In genomic region chr7:27159278-27160146, GRCh38 we compare ENCODE assay signal across 9 cellular contexts. TPM values are rescaled to one million over a fixed set of nuclear protein-coding genes. Genes with fewer than 3 reads are reported as not detected.
DNase-seq lines count a peak whose midpoint lies in the region; ATAC-seq and TF ChIP-seq lines count a peak whose summit lies in the region.
"Had no signal": no experiment of that assay in that cellular context is flagged by ENCODE, and none has a peak within 500 bp of the region (broad histone marks: within the 10 kb centered on the region; RNA-seq: fewer than 3 reads in every experiment).

No MANE protein-coding gene starts in this region.

- TF ChIP-seq CTCF in DOHH2 (IDR thresholded peaks at IDR 0.05; ENCODE audit: low read depth, low read length, poor library complexity, severe bottlenecking) (no peak), Peyer's patch (IDR thresholded peaks at IDR 0.05) (no peak), omental fat pad (IDR thresholded peaks at IDR 0.05) (no peak)

- DNase-seq in Peyer's patch (peak in 2 of 3 donors; percentile 53 to 67), omental fat pad (ENCODE audit: low spot score) (peak; percentile 19), NOMO-1 treated with dmso at 0.1 percent for 144 hours (lab: John Stamatoyannopoulos, UW; ENCODE audit: unreplicated experiment) (no peak), SKM-1 (lab: John Stamatoyannopoulos, UW; ENCODE audit: unreplicated experiment) (no peak), Kasumi-1 (lab: John Stamatoyannopoulos, UW) (no peak)
- DNase-seq in effector memory CD4-positive, alpha-beta T cell = no peak

- no peaks in the 10 kb centered on the region for H3K9me3 ChIP-seq in DOHH2 (ENCODE audit: control insufficient read depth, insufficient read depth, low read length)
- H3K9me3 ChIP-seq in Peyer's patch = peaks cover 0 to 7% (median 0%) of the 10 kb centered on the region in 4 donors
- no peaks in the 10 kb centered on the region for H3K9me3 ChIP-seq in effector memory CD4-positive, alpha-beta T cell (ENCODE audit: control insufficient read depth, low read length)

- H3F3A ChIP-seq in DOHH2 (ENCODE audit: control insufficient read depth, insufficient read depth) = no peaks in the 10 kb centered on the region; the same call in 1 of the 2 replicates

- TF ChIP-seq POLR2A in Peyer's patch (IDR thresholded peaks at IDR 0.05) = no peak

- H3K79me2 ChIP-seq in DOHH2 (ENCODE audit: control insufficient read depth, low read length) = no peaks in the 10 kb centered on the region

- H3K4me2 ChIP-seq in DOHH2 (ENCODE audit: low read length) = peak overlapping the region; percentile 93; the same call in 1 of the 2 replicates

- H3K4me1 ChIP-seq in DOHH2 (ENCODE audit: control insufficient read depth, low read length) (peaks cover 24% of the 10 kb centered on the region), Peyer's patch (peaks cover 0 to 50% (median 12%) of the 10 kb centered on the region in 4 donors)
- H3K4me1 ChIP-seq in effector memory CD4-positive, alpha-beta T cell (ENCODE audit: control insufficient read depth, insufficient read depth, low read length, poor library complexity, severe bottlenecking) = peaks cover 48% of the 10 kb centered on the region

- ATAC-seq in omental fat pad (ENCODE audit: low FRiP score) = no peak
- ATAC-seq in GM19035 (IDR thresholded peaks at IDR 0.05; ENCODE audit: unreplicated experiment) = no peak

- H3K4me3 ChIP-seq in DOHH2 (ENCODE audit: low read length) = peak overlapping the region; percentile 80; the same call in 1 of the 2 replicates
- peak overlapping the region in 2 of 4 donors; percentile 74 to 81 for H3K4me3 ChIP-seq in Peyer's patch
- peak overlapping the region; percentile 73 for H3K4me3 ChIP-seq in effector memory CD4-positive, alpha-beta T cell (ENCODE audit: insufficient read depth, low read depth, low read length, poor library complexity, severe bottlenecking)

- no peaks in the 10 kb centered on the region for H3K9me2 ChIP-seq in DOHH2 (replicated peaks; ENCODE audit: control insufficient read depth, low read length)

- no peaks in the 10 kb centered on the region for H3K36me3 ChIP-seq in DOHH2 (ENCODE audit: control insufficient read depth, low read length)
- H3K36me3 ChIP-seq in Peyer's patch = no peaks in the 10 kb centered on the region
- H3K36me3 ChIP-seq in effector memory CD4-positive, alpha-beta T cell (ENCODE audit: control insufficient read depth, insufficient read depth, low read length) = no peaks in the 10 kb centered on the region

- H3K27ac ChIP-seq in DOHH2 (ENCODE audit: low read depth, low read length) (no peak overlapping the region), Peyer's patch (peak overlapping the region in 3 of 4 donors; percentile 76 to 93 (median 91))
- H3K27ac ChIP-seq in effector memory CD4-positive, alpha-beta T cell (ENCODE audit: insufficient read depth, low read length, poor library complexity, severe bottlenecking) = no peak overlapping the region

- H4K20me1 ChIP-seq in DOHH2 (ENCODE audit: control insufficient read depth, insufficient read depth, low read depth, low read length) = no peaks in the 10 kb centered on the region

- H3K27me3 ChIP-seq in DOHH2 (ENCODE audit: control insufficient read depth, low read length) (peaks cover 66% of the 10 kb centered on the region), Peyer's patch (no peaks in the 10 kb centered on the region)
- peaks cover 74% of the 10 kb centered on the region for H3K27me3 ChIP-seq in effector memory CD4-positive, alpha-beta T cell (replicated peaks; ENCODE audit: control insufficient read depth, insufficient read depth, low read length, poor library complexity, severe bottlenecking)

RNA-seq across cellular contexts. Expression of gene HOXA7, which starts 3.0 kb away (rescaled TPM):
- total RNA-seq in Peyer's patch (10 to 100 TPM in 1 of 4 donors, 1 to 10 TPM in 3; 3.3 to 11.8 (median 5.7) TPM), omental fat pad (1 to 10 TPM; 4.6 to 6.1 (median 5.3) TPM)
- total RNA-seq: HT1080 had no signal

RNA-seq across cellular contexts. Expression of gene HOXA9, which starts 5.8 kb away (rescaled TPM):
- total RNA-seq in Peyer's patch (10 to 100 TPM; 25.7 to 71.2 (median 46.1) TPM), omental fat pad (1 to 10 TPM in 2 of 4 donors, under 1 TPM in 1, not detected in 1; 0.19 to 2.4 (median 1.0) TPM)

RNA-seq across cellular contexts. Expression of gene HOXA3, which starts 7.1 kb away (rescaled TPM):
- total RNA-seq in Peyer's patch = 10 to 100 TPM in 3 of 4 donors, 1 to 10 TPM in 1; 6.7 to 21.2 (median 13.9) TPM
- 10 to 100 TPM in 1 of 4 donors, 1 to 10 TPM in 3; 1.8 to 11.0 (median 4.3) TPM for total RNA-seq in omental fat pad
- total RNA-seq: HT1080 had no signal

RNA-seq across cellular contexts. Expression of gene HOXA6, which starts 11.9 kb away (rescaled TPM):
- total RNA-seq in Peyer's patch = 10 to 100 TPM; 18.7 to 45.0 (median 30.7) TPM
- 10 to 100 TPM in 1 of 4 donors, 1 to 10 TPM in 3; 1.1 to 13.1 (median 6.4) TPM for total RNA-seq in omental fat pad

RNA-seq across cellular contexts. Expression of gene HOXA10, which starts 14.6 kb away (rescaled TPM):
- 10 to 100 TPM; 15.7 to 28.4 (median 19.8) TPM for total RNA-seq in Peyer's patch
- 1 to 10 TPM in 2 of 4 donors, under 1 TPM in 2; 0.56 to 1.9 (median 1.2) TPM for total RNA-seq in omental fat pad

Comparison
In these comparisons a context has a peak if more than half of its experiments do, and no peak if none do; other contexts are left out.
1. H3K27ac ChIP-seq: peak in Peyer's patch (3 of 4); none in DOHH2 (single experiment) and effector memory CD4-positive, alpha-beta T cell (single experiment).
2. DNase-seq: peak in Peyer's patch (2 of 3) and omental fat pad (single experiment); none in effector memory CD4-positive, alpha-beta T cell (0 of 3), NOMO-1 treated with dmso at 0.1 percent for 144 hours (single experiment), SKM-1 (single experiment) and Kasumi-1 (0 of 2).
3. RNA of gene HOXA9, which starts 5.8 kb away (total RNA-seq): 25.7 to 71.2 TPM in Peyer's patch; 0.19 to 2.4 TPM in omental fat pad; every median in the first group is over 4 times any median in the second.